ENCODE assay signal across 15 cellular contexts in genomic region chr10:77965294-77965693, GRCh38. TPM values are rescaled to one million over a fixed set of nuclear protein-coding genes. Genes with fewer than 3 reads are reported as not detected.
DNase-seq lines count a peak whose midpoint lies in the region; ATAC-seq and TF ChIP-seq lines count a peak whose summit lies in the region.
"Had no signal": no experiment of that assay in that cellular context is flagged by ENCODE, and none has a peak within 500 bp of the region (broad histone marks: within the 10 kb centered on the region; RNA-seq: fewer than 3 reads in every experiment).

No MANE protein-coding gene starts in this region.

- peaks cover 1% of the 10 kb centered on the region for H3F3A ChIP-seq in SK-N-SH (replicated peaks; ENCODE audit: insufficient read depth)

- POLR2A ChIA-PET in AG04450 (lab: Yijun Ruan, JAX) = interaction anchor here (0.6 kb wide), 1 partner anchor 92 kb away, joined by 3 read pairs; no protein-coding TSS in a partner anchor
- POLR2A ChIA-PET in SK-N-SH (lab: Yijun Ruan, JAX) = no interaction called here

- no peak overlapping the region for H3K4me2 ChIP-seq in SK-N-SH

- H3K4me3 ChIP-seq in AG04450 (ENCODE audit: low read depth, low read length) (no peak overlapping the region), SK-N-SH (ENCODE audit: low read depth in 2 of 2, low read length in 1 of 2) (no peak overlapping the region), fibroblast of mammary gland (ENCODE audit: control insufficient read depth, low read depth, low read length) (no peak overlapping the region), upper lobe of right lung (no peak overlapping the region)
- H3K4me3 ChIP-seq: right atrium auricular region, thoracic aorta had no signal

- no peak overlapping the region for H2AFZ ChIP-seq in SK-N-SH (ENCODE audit: low read depth)

- peak overlapping the region; percentile 61 for H3K27ac ChIP-seq in AG04450 (ENCODE audit: low read depth, low read length)
- H3K27ac ChIP-seq in SK-N-SH (ENCODE audit: low read depth in 2 of 2, low read length in 1 of 2) = no peak overlapping the region
- no peak overlapping the region for H3K27ac ChIP-seq in upper lobe of right lung
- H3K27ac ChIP-seq: right atrium auricular region, thoracic aorta had no signal

- no peaks in the 10 kb centered on the region for H4K20me1 ChIP-seq in SK-N-SH (ENCODE audit: insufficient read depth)

- CTCF ChIA-PET in AG04450 (lab: Charles Lee) = no interaction called here
- CTCF ChIA-PET in SK-N-SH (lab: Yijun Ruan, JAX) = interaction anchor here (1.8 kb wide), 1 partner anchor 9 kb away, joined by 6 read pairs; no protein-coding TSS in a partner anchor

- 61% methylated on average over 5 of the region's 5 CpGs for WGBS in SK-N-SH (ENCODE audit: low lambda C conversion rate)

- DNase-seq in AG04450 (ENCODE audit: low read depth, low spot score) (peak; percentile 51), GM03348 (ENCODE audit: low spot score) (peak; percentile 84), SK-N-SH (no peak), fibroblast of mammary gland (ENCODE audit: low read depth) (peak; percentile 94), NCI-H82 (lab: John Stamatoyannopoulos, UW) (no peak), C1 segment of cervical spinal cord (lab: John Stamatoyannopoulos, UW) (no peak), upper lobe of right lung (no peak), hippocampal formation (lab: John Stamatoyannopoulos, UW) (no peak)
- DNase-seq: activated naive CD8-positive, alpha-beta T cell treated with anti-CD3 and anti-CD28 coated beads for 36 hours; head of caudate nucleus; natural killer cell; NCI-H345; T-helper 9 cell had no signal

- no peak for TF ChIP-seq EP300 in SK-N-SH (IDR thresholded peaks at IDR 0.05; ENCODE audit: borderline replicate concordance in 1 of 2, low read depth in 1 of 2, low read length in 1 of 2)

- no peak for TF ChIP-seq RAD21 in SK-N-SH (IDR thresholded peaks at IDR 0.05; ENCODE audit: low read length)

- H3K4me1 ChIP-seq in SK-N-SH (ENCODE audit: control insufficient read depth in 1 of 2, insufficient read depth in 2 of 2, low read depth in 1 of 2, low read length in 1 of 2) = peaks cover 0 to 8% of the 10 kb centered on the region in 2 experiments; a peak in 1 of 4 replicates
- no peaks in the 10 kb centered on the region for H3K4me1 ChIP-seq in upper lobe of right lung
- H3K4me1 ChIP-seq: right atrium auricular region had no signal

- peaks cover 11% of the 10 kb centered on the region for H3K9me3 ChIP-seq in AG04450 (ENCODE audit: control insufficient read depth, insufficient read depth, low read length)
- H3K9me3 ChIP-seq in SK-N-SH = no peaks in the 10 kb centered on the region
- H3K9me3 ChIP-seq in upper lobe of right lung = no peaks in the 10 kb centered on the region
- H3K9me3 ChIP-seq: right atrium auricular region, thoracic aorta had no signal

- intact Hi-C loops in upper lobe of right lung (cut with DNase I) = no loop called here

- ATAC-seq in upper lobe of right lung = no peak
- ATAC-seq: natural killer cell had no signal

- 0 out of 2 replicates have a peak, but pooled peaks have one; percentile 27 for TF ChIP-seq CTCF in AG04450 (IDR thresholded peaks at IDR 0.05; ENCODE audit: low read depth, low read length)
- no peak for TF ChIP-seq CTCF in SK-N-SH (IDR thresholded peaks at IDR 0.05)
- peak; percentile 19 for TF ChIP-seq CTCF in fibroblast of mammary gland (conservative IDR thresholded peaks at IDR 0.05; ENCODE audit: control insufficient read depth, insufficient read depth, low read depth, low read length)
- TF ChIP-seq CTCF in upper lobe of right lung (IDR thresholded peaks at IDR 0.05) = no peak

- no peaks in the 10 kb centered on the region for H3K9me2 ChIP-seq in SK-N-SH

- H3K79me2 ChIP-seq in SK-N-SH (ENCODE audit: insufficient read depth) = no peaks in the 10 kb centered on the region

- H3K27me3 ChIP-seq in AG04450 (ENCODE audit: control insufficient read depth, insufficient read depth, low read length) = no peaks in the 10 kb centered on the region
- no peaks in the 10 kb centered on the region for H3K27me3 ChIP-seq in SK-N-SH (ENCODE audit: insufficient read depth)
- H3K27me3 ChIP-seq in upper lobe of right lung = no peaks in the 10 kb centered on the region
- H3K27me3 ChIP-seq: right atrium auricular region had no signal

- no peak overlapping the region for H3K9ac ChIP-seq in SK-N-SH

- H3K36me3 ChIP-seq in SK-N-SH (replicated peaks in 1 of 2; ENCODE audit: control insufficient read depth in 1 of 2, insufficient read depth in 2 of 2, low read length in 1 of 2) = peaks cover 0 to 4% of the 10 kb centered on the region in 2 experiments
- H3K36me3 ChIP-seq in upper lobe of right lung = no peaks in the 10 kb centered on the region
- H3K36me3 ChIP-seq: right atrium auricular region, thoracic aorta had no signal

TF ChIP-seq in SK-N-SH, 30 proteins besides CTCF, POLR2A, EP300 and RAD21:
- TF ChIP-seq FOSL2 (IDR thresholded peaks at IDR 0.05; ENCODE audit: borderline replicate concordance, low read depth) (peak; percentile 15; the same call in 1 of the 2 replicates), TCF12 (IDR thresholded peaks at IDR 0.05) (no peak)

RNA-seq across cellular contexts. Expression of gene DLG5, which starts 38.7 kb away (rescaled TPM):
- polyA plus RNA-seq in AG04450 (2011; rRNA removed) = 16.3 and 21.9 TPM in 2 replicates
- polyA minus RNA-seq in AG04450 (2011; rRNA and poly(A)+ RNA removed) = 37.3 and 43.2 TPM in 2 replicates
- 15.3 and 31.3 TPM in 2 replicates for polyA plus RNA-seq in SK-N-SH (2012; rRNA removed)
- polyA plus RNA-seq in SK-N-SH (2012; cell fraction: cytosol; rRNA removed) = 17.4 and 24.5 TPM in 2 replicates
- polyA plus RNA-seq in SK-N-SH (2012; cell fraction: nucleus; rRNA removed) = 61.3 and 63.0 TPM in 2 replicates
- 19.3 TPM for total RNA-seq in upper lobe of right lung

Comparison
In these comparisons a context has a peak if more than half of its experiments do, and no peak if none do; other contexts are left out.
1. DNase-seq: peak in AG04450 (single experiment), GM03348 (single experiment) and fibroblast of mammary gland (single experiment); none in SK-N-SH (single experiment), NCI-H82 (single experiment), C1 segment of cervical spinal cord (0 of 14), upper lobe of right lung (single experiment) and hippocampal formation (0 of 2).
2. CTCF ChIP-seq: peak in AG04450 (single experiment) and fibroblast of mammary gland (single experiment); none in SK-N-SH (single experiment) and upper lobe of right lung (single experiment).